ENCODE assay signal across 6 cellular contexts in genomic region chr17:44069974-44070454, GRCh38. TPM values are rescaled to one million over a fixed set of nuclear protein-coding genes. Genes with fewer than 3 reads are reported as not detected.
A peak's percentile ranks its signal among the peaks of the same experiment; 100 is the strongest.
DNase-seq lines count a peak whose midpoint lies in the region; ATAC-seq and TF ChIP-seq lines count a peak whose summit lies in the region.

No MANE protein-coding gene starts in this region.

- TF ChIP-seq EP300 in transverse colon (IDR thresholded peaks at IDR 0.05; ENCODE audit: low read depth), result no peak

- in situ Hi-C loops in transverse colon (cut with MboI; ENCODE audit: low pct_ligation_motif_present in 1 of 4, low pct_unique_long_range_greater_than_20kb in 1 of 4, low sequenced_read_pairs in 3 of 4), result loop anchor here in 1 of 4 donors (25.0 kb wide), 1 partner anchor 92 kb away; the partner anchor contains the start of gene ASB16

- H3K27me3 ChIP-seq in RWPE2 (ENCODE audit: insufficient read depth, poor library complexity, severe bottlenecking) (no peaks in the 10 kb centered on the region), right atrium auricular region (no peaks in the 10 kb centered on the region), transverse colon (no peaks in the 10 kb centered on the region)

- H3K27ac ChIP-seq in RWPE2 (ENCODE audit: poor library complexity, severe bottlenecking), result peak overlapping the region; percentile 82
- H3K27ac ChIP-seq in right atrium auricular region, result peak overlapping the region; percentile 85 to 89
- H3K27ac ChIP-seq in transverse colon, result peak overlapping the region; percentile 91 to 96 (median 91)

- H3K36me3 ChIP-seq in RWPE2 (ENCODE audit: low read depth) (peaks cover 17% of the 10 kb centered on the region), right atrium auricular region (no peaks in the 10 kb centered on the region), transverse colon (no peaks in the 10 kb centered on the region)

- WGBS in transverse colon (ENCODE audit: low coverage in 1 of 2), 2 donors, result 38 to 43% methylated on average over 4 to 7 of the region's 7 CpGs

- intact Hi-C loops in transverse colon (cut with DNase I; ENCODE audit: low total_unique reads), result no loop called here

- no peaks in the 10 kb centered on the region for H3K9me3 ChIP-seq in RWPE2 (ENCODE audit: severe bottlenecking)
- no peaks in the 10 kb centered on the region for H3K9me3 ChIP-seq in right atrium auricular region
- no peaks in the 10 kb centered on the region for H3K9me3 ChIP-seq in transverse colon

- ATAC-seq in GM21576 (IDR thresholded peaks at IDR 0.05; ENCODE audit: unreplicated experiment) (peak; percentile 8), RWPE2 (ENCODE audit: low read depth) (no peak), HG03469 (IDR thresholded peaks at IDR 0.05; ENCODE audit: unreplicated experiment) (no peak), GM19463 (IDR thresholded peaks at IDR 0.05; ENCODE audit: unreplicated experiment) (no peak)

- no peak for TF ChIP-seq CTCF in RWPE2 (IDR thresholded peaks at IDR 0.05; ENCODE audit: poor library complexity, severe bottlenecking)
- no peak for TF ChIP-seq CTCF in right atrium auricular region (IDR thresholded peaks at IDR 0.05)
- TF ChIP-seq CTCF in transverse colon (IDR thresholded peaks at IDR 0.05), result no peak

- DNase-seq in RWPE2 (ENCODE audit: low spot score) (no peak), right atrium auricular region (ENCODE audit: low spot score) (no peak), transverse colon (no peak)

- TF ChIP-seq POLR2A in transverse colon (IDR thresholded peaks at IDR 0.05), result no peak

- H3K4me1 ChIP-seq in RWPE2 (ENCODE audit: insufficient read depth, poor library complexity, severe bottlenecking), result peaks cover 4% of the 10 kb centered on the region
- peaks cover 0 to 40% of the 10 kb centered on the region in 2 donors for H3K4me1 ChIP-seq in right atrium auricular region
- H3K4me1 ChIP-seq in transverse colon, result peaks cover 17 to 42% (median 29%) of the 10 kb centered on the region in 4 donors

- H3K4me3 ChIP-seq in RWPE2 (ENCODE audit: severe bottlenecking) (peak overlapping the region; percentile 62), right atrium auricular region (peak overlapping the region; percentile 53 to 65), transverse colon (peak overlapping the region; percentile 5 to 87 (median 62))

RNA-seq across cellular contexts. Expression of gene G6PC3, which starts 0.5 kb away (rescaled TPM):
- total RNA-seq in right atrium auricular region (10 to 100 TPM; 36.0 to 41.1 TPM), transverse colon (10 to 100 TPM in 3 of 4 donors, 1 to 10 TPM in 1; 5.2 to 35.6 (median 18.5) TPM)

RNA-seq across cellular contexts. Expression of gene LSM12, which starts 3.5 kb away (rescaled TPM):
- total RNA-seq in right atrium auricular region (10 to 100 TPM; 36.8 to 41.3 TPM), transverse colon (10 to 100 TPM in 3 of 4 donors, 1 to 10 TPM in 1; 5.4 to 29.2 (median 22.9) TPM)

RNA-seq across cellular contexts. Expression of gene HDAC5, which starts 53.4 kb away (rescaled TPM):
- total RNA-seq in right atrium auricular region (100 to 1,000 TPM in 1 of 2 donors, 10 to 100 TPM in 1; 80.0 to 138 TPM), transverse colon (100 to 1,000 TPM in 1 of 4 donors, 10 to 100 TPM in 3; 45.3 to 182 (median 70.8) TPM)

RNA-seq across cellular contexts. Expression of gene TMEM101, which starts 55.3 kb away (rescaled TPM):
- 10 to 100 TPM; 21.0 to 25.0 TPM for total RNA-seq in right atrium auricular region
- total RNA-seq in transverse colon, result 10 to 100 TPM; 25.2 to 34.0 (median 27.7) TPM
